ENCODE assay signal across 31 cellular contexts in the genomic region with DNA sequence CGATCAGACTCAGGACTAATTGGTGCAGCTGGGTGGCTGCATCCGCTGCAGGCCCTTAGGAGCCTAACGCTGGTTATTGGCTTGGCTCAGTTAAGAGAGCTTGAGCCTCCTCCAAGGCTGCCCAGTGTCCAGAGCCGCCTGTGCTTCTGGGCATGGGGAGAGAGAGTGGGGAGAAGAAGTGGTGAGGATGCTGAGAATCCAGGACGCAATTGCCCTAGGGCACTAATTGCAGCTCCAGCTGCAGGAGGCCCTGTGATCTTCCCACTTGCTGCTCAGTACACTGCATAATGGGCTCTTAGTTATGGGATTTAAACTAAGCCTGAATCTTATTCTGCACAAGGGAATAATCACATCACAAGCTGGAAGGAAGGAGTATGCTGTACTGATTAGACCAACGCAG.
"Had no signal": no experiment of that assay in that cellular context is flagged by ENCODE, and none has a peak within 500 bp of the region (broad histone marks: within the 10 kb centered on the region; RNA-seq: fewer than 3 reads in every experiment).

No MANE protein-coding gene starts in this region.

- H3K27ac ChIP-seq: ascending aorta, body of pancreas, RWPE1, SJCRH30 had no signal

- H3K9me3 ChIP-seq: ascending aorta, body of pancreas, SJCRH30 had no signal

- ATAC-seq: activated naive CD4-positive, alpha-beta T cell treated with anti-CD3 and anti-CD28 coated beads, Interleukin-2, amount 50 U/mL, for 72 hours; activated naive CD8-positive, alpha-beta T cell treated with anti-CD3 and anti-CD28 coated beads, Interleukin-2, amount 50 U/mL, for 24 hours; activated T-cell treated with anti-CD3 and anti-CD28 coated beads, Interleukin-2, amount 50 U/mL, for 4 hours; body of pancreas; K562; Panc1; T-helper 17 cell; WTC11 had no signal

- H3K27me3 ChIP-seq: ascending aorta, body of pancreas had no signal

- H3K4me1 ChIP-seq: ascending aorta, body of pancreas, SJCRH30 had no signal

- H3K4me3 ChIP-seq: ascending aorta, body of pancreas, K562, SJCRH30 had no signal

- H3K36me3 ChIP-seq: ascending aorta, SJCRH30 had no signal

- DNase-seq: activated CD4-positive, alpha-beta memory T cell treated with anti-CD3 and anti-CD28 coated beads for 36 hours; activated CD4-positive, alpha-beta T cell treated with anti-CD3 and anti-CD28 coated beads for 48 hours; activated CD4-positive, CD25-positive, alpha-beta regulatory T cell treated with anti-CD3 and anti-CD28 coated beads, Interleukin-2, amount 50 U/mL, for 72 hours; activated CD8-positive, alpha-beta memory T cell treated with anti-CD3 and anti-CD28 coated beads for 24 hours; activated effector memory CD4-positive, alpha-beta T cell treated with anti-CD3 and anti-CD28 coated beads, Interleukin-2, amount 50 U/mL, for 16 hours; activated naive CD4-positive, alpha-beta T cell treated with Interleukin-2 at 50 U/mL for 16 hours; activated naive CD8-positive, alpha-beta T cell treated with anti-CD3 and anti-CD28 coated beads, Interleukin-2, amount 50 U/mL, for 24 hours; activated T-cell treated with anti-CD3 and anti-CD28 coated beads, Interleukin-2, amount 50 U/mL, for 4 hours; amniotic stem cell; body of pancreas; central memory CD4-positive, alpha-beta T cell; Karpas-422; MM.1S; NCI-H1105; NCI-H1694; NCI-H2029; NCI-H446; NCI-H524; NCI-H774; NK-92 treated with Interleukin-12 subunit alpha and Interleukin-12 subunit beta, amount 100 ng/mL, for 24 hours; OCI-M1; Right ventricle myocardium superior; T-helper 17 cell; T-helper 9 cell had no signal
